Comparison of ENCODE assay signal across 12 cellular contexts in genomic region chr9:2816476-2817141, GRCh38. TPM values are rescaled to one million over a fixed set of nuclear protein-coding genes. Genes with fewer than 3 reads are reported as not detected.
DNase-seq lines count a peak whose midpoint lies in the region; ATAC-seq, FAIRE-seq and TF ChIP-seq lines count a peak whose summit lies in the region.
"Had no signal": no experiment of that assay in that cellular context is flagged by ENCODE, and none has a peak within 500 bp of the region (broad histone marks: within the 10 kb centered on the region; RNA-seq: fewer than 3 reads in every experiment).

No MANE protein-coding gene starts in this region.

- H3K9me3 ChIP-seq in H1 (ENCODE audit: insufficient read depth in 2 of 2, low read depth in 1 of 2, low read length in 1 of 2) (no peaks in the 10 kb centered on the region), tibial nerve (no peaks in the 10 kb centered on the region), MG63 (no peaks in the 10 kb centered on the region)
- H3K9me3 ChIP-seq: ovary had no signal

- intact Hi-C loops in activated CD4-positive, alpha-beta T cell treated with anti-CD3 and anti-CD28 coated beads, Interleukin-2, amount 10 ng/mL, durations not matched to agents 24 days and 14 days (cut with micrococcal nuclease) = no loop called here
- intact Hi-C loops in activated CD4-positive, alpha-beta T cell treated with anti-CD3 and anti-CD28 coated beads for 36 hours (cut with DNase I, micrococcal nuclease) = no loop called here

- TF ChIP-seq POLR2A in H1 (IDR thresholded peaks at IDR 0.05; ENCODE audit: control extremely low read depth in 1 of 2, low read depth in 2 of 2, low read length in 2 of 2) (no peak), tibial nerve (IDR thresholded peaks at IDR 0.05) (no peak)

- H4K91ac ChIP-seq in H1 (replicated peaks; ENCODE audit: insufficient read length, low read length) = no peak overlapping the region

- no peak overlapping the region for H3K4me3 ChIP-seq in H1 (ENCODE audit: extremely low read depth in 1 of 4, insufficient read depth in 2 of 4, low read depth in 3 of 4, low read length in 4 of 4)
- no peak overlapping the region for H3K4me3 ChIP-seq in tibial nerve
- no peak overlapping the region for H3K4me3 ChIP-seq in MG63
- H3K4me3 ChIP-seq: ovary had no signal

- H2BK120ac ChIP-seq in H1 (replicated peaks; ENCODE audit: low read depth, low read length) = no peak overlapping the region

- H3K9me3 Mint-ChIP-seq in activated CD4-positive, alpha-beta T cell treated with anti-CD3 and anti-CD28 coated beads, Interleukin-2, amount 10 ng/mL, durations not matched to agents 24 days and 14 days = no peaks in the 10 kb centered on the region
- no peaks in the 10 kb centered on the region for H3K9me3 Mint-ChIP-seq in activated CD4-positive, alpha-beta T cell treated with anti-CD3 and anti-CD28 coated beads for 36 hours (ENCODE audit: low read depth)
- no peaks in the 10 kb centered on the region for H3K9me3 Mint-ChIP-seq in effector memory CD8-positive, alpha-beta T cell

- no peak overlapping the region for H2BK15ac ChIP-seq in H1 (ENCODE audit: low read length)

- CTCF ChIA-PET in activated CD4-positive, alpha-beta T cell treated with anti-CD3 and anti-CD28 coated beads for 36 hours (lab: Charles Lee) = interaction anchor here (0.6 to 1.7 kb wide), 2 partner anchors 12 to 802 kb away, joined by 3 to 6 read pairs; no protein-coding TSS in a partner anchor
- CTCF ChIA-PET in H1 (lab: Charles Lee; ENCODE audit: partially characterized antibody) = interaction anchor here (0.6 to 7.4 kb wide), 5 partner anchors 8 to 1599 kb away, joined by 3 to 53 read pairs (median 4); no protein-coding TSS in a partner anchor

- H3K79me1 ChIP-seq in H1 (ENCODE audit: low read depth, low read length) = no peaks in the 10 kb centered on the region

- no peak overlapping the region for H2AFZ ChIP-seq in H1 (ENCODE audit: low read length)

- no peak overlapping the region for H4K8ac ChIP-seq in H1 (ENCODE audit: extremely low read depth, insufficient read depth, low read length)

- H3K18ac ChIP-seq in H1 (ENCODE audit: extremely low read depth, low read length) = no peak overlapping the region

- DNase-seq in activated CD4-positive, alpha-beta T cell treated with anti-CD3 and anti-CD28 coated beads, Interleukin-2, amount 10 ng/mL, durations not matched to agents 24 days and 14 days = no peak
- no peak for DNase-seq in activated CD4-positive, alpha-beta T cell treated with anti-CD3 and anti-CD28 coated beads for 36 hours
- DNase-seq in H1 (ENCODE audit: low read depth in 1 of 2, low spot score in 2 of 2) (no peak), kidney tubule cell (ENCODE audit: low spot score) (peak; percentile 83), tibial nerve (ENCODE audit: low spot score in 2 of 2) (no peak), MG63 (no peak)
- DNase-seq in stimulated activated CD8-positive, alpha-beta memory T cell treated with anti-CD3 and anti-CD28 coated beads, Interleukin-4, amount 100 ng/mL, for 48 hours = no peak
- no peak for DNase-seq in effector memory CD8-positive, alpha-beta T cell
- DNase-seq: Karpas-422, ovary had no signal

- TF ChIP-seq EP300 in H1 (IDR thresholded peaks at IDR 0.05; ENCODE audit: borderline replicate concordance in 1 of 2, low read depth in 2 of 2, low read length in 2 of 2) (no peak), tibial nerve (IDR thresholded peaks at IDR 0.05) (peak in 1 of 2 donors; percentile 20)

- H4K20me1 ChIP-seq in H1 (replicated peaks in 1 of 2; ENCODE audit: control insufficient read depth in 1 of 2, insufficient read depth in 2 of 2, low read length in 2 of 2) = no peaks in the 10 kb centered on the region

- H3K36me3 ChIP-seq in H1 (ENCODE audit: control insufficient read depth in 2 of 4, insufficient read depth in 4 of 4, low read length in 3 of 4) (peaks cover 0 to 37% (median 7%) of the 10 kb centered on the region in 4 experiments; a peak in 5 of 8 replicates), tibial nerve (peaks cover 0 to 32% (median 0%) of the 10 kb centered on the region in 3 donors), MG63 (peaks cover 62% of the 10 kb centered on the region)
- H3K36me3 ChIP-seq: ovary had no signal

- no peak overlapping the region for H3K14ac ChIP-seq in H1 (ENCODE audit: insufficient read length)

- FAIRE-seq in H1 (lab: Jason Lieb, UNC) = peak; percentile 39
- FAIRE-seq: A204.1 had no signal

- peaks cover 14% of the 10 kb centered on the region for H3K4me1 Mint-ChIP-seq in activated CD4-positive, alpha-beta T cell treated with anti-CD3 and anti-CD28 coated beads, Interleukin-2, amount 10 ng/mL, durations not matched to agents 24 days and 14 days
- H3K4me1 Mint-ChIP-seq in activated CD4-positive, alpha-beta T cell treated with anti-CD3 and anti-CD28 coated beads for 36 hours = peaks cover 7% of the 10 kb centered on the region
- peaks cover 2 to 3% of the 10 kb centered on the region in 2 donors for H3K4me1 Mint-ChIP-seq in effector memory CD8-positive, alpha-beta T cell (ENCODE audit: low read depth in 2 of 2)

- no peak overlapping the region for H3K4ac ChIP-seq in H1 (replicated peaks; ENCODE audit: insufficient read length, low read depth, low read length)

- no peak overlapping the region for H2BK12ac ChIP-seq in H1 (ENCODE audit: low read depth, low read length)

- no peak overlapping the region for H4K5ac ChIP-seq in H1 (ENCODE audit: insufficient read length, low read depth, low read length)

- H3K27me3 Mint-ChIP-seq in activated CD4-positive, alpha-beta T cell treated with anti-CD3 and anti-CD28 coated beads, Interleukin-2, amount 10 ng/mL, durations not matched to agents 24 days and 14 days = no peaks in the 10 kb centered on the region
- no peaks in the 10 kb centered on the region for H3K27me3 Mint-ChIP-seq in activated CD4-positive, alpha-beta T cell treated with anti-CD3 and anti-CD28 coated beads for 36 hours
- H3K27me3 Mint-ChIP-seq in effector memory CD8-positive, alpha-beta T cell = no peaks in the 10 kb centered on the region
- H3K27me3 Mint-ChIP-seq: activated naive CD8-positive, alpha-beta T cell had no signal

- no peak for TF ChIP-seq RAD21 in H1 (IDR thresholded peaks at IDR 0.05 in 1 of 2, conservative IDR thresholded peaks at IDR 0.05 in 1 of 2; ENCODE audit: low read depth in 2 of 2, low read length in 2 of 2)

- H3K27ac ChIP-seq in H1 (ENCODE audit: low read depth, low read length) = no peak overlapping the region
- H3K27ac ChIP-seq in tibial nerve = peak overlapping the region in 3 of 4 donors; percentile 13 to 61 (median 48)

- peaks cover 0 to 28% (median 16%) of the 10 kb centered on the region in 4 experiments; a peak in 6 of 7 replicates for H3K4me1 ChIP-seq in H1 (replicated peaks in 1 of 4; ENCODE audit: control insufficient read depth in 3 of 4, insufficient read depth in 4 of 4, low read length in 3 of 4)
- peaks cover 0 to 31% (median 0%) of the 10 kb centered on the region in 4 donors for H3K4me1 ChIP-seq in tibial nerve

- peaks cover 68% of the 10 kb centered on the region for H3K36me3 Mint-ChIP-seq in activated CD4-positive, alpha-beta T cell treated with anti-CD3 and anti-CD28 coated beads, Interleukin-2, amount 10 ng/mL, durations not matched to agents 24 days and 14 days (ENCODE audit: low read depth)
- H3K36me3 Mint-ChIP-seq in activated CD4-positive, alpha-beta T cell treated with anti-CD3 and anti-CD28 coated beads for 36 hours (ENCODE audit: low read depth) = peaks cover 66% of the 10 kb centered on the region
- H3K36me3 Mint-ChIP-seq in effector memory CD8-positive, alpha-beta T cell (ENCODE audit: insufficient read depth) = peaks cover 28% of the 10 kb centered on the region

- H3K4me2 ChIP-seq in H1 (ENCODE audit: insufficient read depth in 1 of 2, low read depth in 2 of 2, low read length in 2 of 2) = no peak overlapping the region

- 86% methylated on average over 6 of the region's 6 CpGs; no CpG with 5 or more reads in 1 of the 2 experiments for whole genome bisulfite sequencing in H1 (ENCODE audit: extremely low coverage in 1 of 2, insufficient coverage in 1 of 2, insufficient read length in 1 of 2, insufficient replicate concordance in 2 of 2, low coverage in 1 of 2, low lambda C conversion rate in 2 of 2, missing lambda C conversion rate in 1 of 2), 2 experiments
- 56% methylated on average over 6 of the region's 6 CpGs for WGBS in tibial nerve, 2 donors

- TF ChIP-seq CTCF in H1 (IDR thresholded peaks at IDR 0.05; ENCODE audit: control extremely low read depth in 1 of 3, insufficient read depth in 1 of 3, low read depth in 1 of 3, low read length in 3 of 3) (no peak), tibial nerve (IDR thresholded peaks at IDR 0.05) (no peak)

- ATAC-seq in activated CD4-positive, alpha-beta T cell treated with anti-CD3 and anti-CD28 coated beads for 36 hours = no peak
- ATAC-seq in effector memory CD8-positive, alpha-beta T cell (replicated peaks) = no peak

- H2BK5ac ChIP-seq in H1 (ENCODE audit: low read depth, low read length) = no peak overlapping the region

- no peak overlapping the region for H2BK20ac ChIP-seq in H1 (ENCODE audit: low read length)

- no peak overlapping the region for H3K4me3 Mint-ChIP-seq in activated CD4-positive, alpha-beta T cell treated with anti-CD3 and anti-CD28 coated beads, Interleukin-2, amount 10 ng/mL, durations not matched to agents 24 days and 14 days
- H3K4me3 Mint-ChIP-seq in activated CD4-positive, alpha-beta T cell treated with anti-CD3 and anti-CD28 coated beads for 36 hours = no peak overlapping the region
- H3K4me3 Mint-ChIP-seq in effector memory CD8-positive, alpha-beta T cell = no peak overlapping the region
- H3K4me3 Mint-ChIP-seq: activated naive CD8-positive, alpha-beta T cell had no signal

- no peak overlapping the region for H3K23ac ChIP-seq in H1 (ENCODE audit: insufficient read length)

- H3K27me3 ChIP-seq in H1 (replicated peaks in 1 of 4; ENCODE audit: control insufficient read depth in 3 of 4, extremely low read depth in 1 of 4, insufficient read depth in 3 of 4, low read length in 3 of 4) (no peaks in the 10 kb centered on the region), tibial nerve (no peaks in the 10 kb centered on the region), MG63 (no peaks in the 10 kb centered on the region)
- H3K27me3 ChIP-seq: ovary had no signal

- H3K27ac Mint-ChIP-seq in activated CD4-positive, alpha-beta T cell treated with anti-CD3 and anti-CD28 coated beads, Interleukin-2, amount 10 ng/mL, durations not matched to agents 24 days and 14 days = peak overlapping the region; percentile 16
- H3K27ac Mint-ChIP-seq in activated CD4-positive, alpha-beta T cell treated with anti-CD3 and anti-CD28 coated beads for 36 hours = no peak overlapping the region
- H3K27ac Mint-ChIP-seq in effector memory CD8-positive, alpha-beta T cell = peak overlapping the region in 1 of 2 donors; percentile 76
- H3K27ac Mint-ChIP-seq: activated naive CD8-positive, alpha-beta T cell had no signal

- H3K9ac ChIP-seq in H1 (replicated peaks in 1 of 4; ENCODE audit: extremely low read depth in 1 of 4, low read depth in 3 of 4, low read length in 3 of 4) = no peak overlapping the region

- POLR2A ChIA-PET in activated CD4-positive, alpha-beta T cell treated with anti-CD3 and anti-CD28 coated beads for 36 hours (lab: Charles Lee) = no interaction called here
- POLR2A ChIA-PET in H1 (lab: Charles Lee; ENCODE audit: partially characterized antibody) = interaction anchor here (1.1 to 1.6 kb wide), 2 partner anchors 9 to 194 kb away, joined by 3 to 4 read pairs; no protein-coding TSS in a partner anchor

- no peak overlapping the region for H3K56ac ChIP-seq in H1 (replicated peaks; ENCODE audit: insufficient read length, low read depth, low read length)

- peaks cover 0 to 11% of the 10 kb centered on the region in 2 experiments; a peak in 2 of 4 replicates for H3K79me2 ChIP-seq in H1 (ENCODE audit: control insufficient read depth in 1 of 2, insufficient read depth in 2 of 2, low read length in 2 of 2)

- no peaks in the 10 kb centered on the region for H3K23me2 ChIP-seq in H1 (ENCODE audit: low read depth, low read length)

- no peak overlapping the region for H2AK5ac ChIP-seq in H1 (ENCODE audit: low read depth, low read length)

RNA-seq across cellular contexts. Expression of gene PUM3, which starts 27.3 kb away (rescaled TPM):
- 155 and 162 TPM in 2 replicates for total RNA-seq in activated CD4-positive, alpha-beta T cell treated with anti-CD3 and anti-CD28 coated beads, Interleukin-2, amount 10 ng/mL, durations not matched to agents 24 days and 14 days
- 100 to 1,000 TPM; 111 to 112 TPM for total RNA-seq in activated CD4-positive, alpha-beta T cell treated with anti-CD3 and anti-CD28 coated beads for 36 hours
- 85.6 and 96.2 TPM in 2 replicates for total RNA-seq in H1 (2021; fragmentation: NEBNext Ultra II Directional; extraction: Animal tissue kit (Norgen Biotek cat#: 25700))
- 13.4 and 18.8 TPM in 2 replicates for polyA plus RNA-seq in H1 (2011; rRNA removed)
- 39.5 TPM for polyA plus RNA-seq in H1 (2011; cell fraction: cytosol; rRNA removed)
- 20.2 TPM for polyA plus RNA-seq in H1 (2011; cell fraction: nucleus; rRNA removed)
- polyA plus RNA-seq in H1 (2012, experiment 1 of 2) = 43.4 to 94.0 TPM (median 52.3 TPM) in 4 replicates
- 3.2 TPM for polyA plus RNA-seq in H1 (2012, experiment 2 of 2)
- polyA plus RNA-seq in H1 (2013, experiment 1 of 2) = 81.6 TPM
- polyA plus RNA-seq in H1 (2013, experiment 2 of 2) = 79.8 TPM
- polyA minus RNA-seq in H1 (2011; rRNA and poly(A)+ RNA removed) = 37.8 and 56.9 TPM in 2 replicates
- 27.0 TPM for polyA minus RNA-seq in H1 (2011; cell fraction: cytosol; rRNA and poly(A)+ RNA removed)
- polyA minus RNA-seq in H1 (2011; cell fraction: nucleus; rRNA and poly(A)+ RNA removed) = 97.5 TPM
- 10 to 100 TPM; 32.9 to 50.4 (median 42.8) TPM for total RNA-seq in tibial nerve
- 31.2 and 50.5 TPM in 2 replicates for total RNA-seq in MG63 (2014; rRNA removed; shearing (Covaris generic); ENCODE audit: low replicate concordance)
